Comparison of ENCODE assay signal across 28 cellular contexts in the genomic region with DNA sequence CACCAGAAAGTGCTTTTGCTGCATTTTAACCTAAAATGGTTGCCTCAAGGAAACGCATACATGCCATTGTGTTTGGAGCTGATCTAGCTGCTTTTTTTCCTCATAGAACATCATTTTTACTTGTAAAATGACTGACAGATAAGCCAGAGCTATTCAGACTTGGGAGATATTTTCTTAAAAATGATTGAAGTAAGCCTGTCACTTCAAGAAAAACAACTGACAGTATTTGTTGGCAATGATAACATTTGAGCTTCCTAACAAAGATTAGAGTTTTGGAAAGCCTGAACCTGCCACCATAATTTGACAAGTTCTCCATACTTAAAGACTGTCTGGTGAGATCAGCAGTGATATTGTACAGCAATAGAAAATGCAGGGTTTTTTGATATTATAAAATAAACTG.
"Had no signal": no experiment of that assay in that cellular context is flagged by ENCODE, and none has a peak within 500 bp of the region (broad histone marks: within the 10 kb centered on the region; RNA-seq: fewer than 3 reads in every experiment).

No MANE protein-coding gene starts in this region.

- H3K36me3 ChIP-seq: stomach, suprapubic skin, thoracic aorta, thyroid gland, tibial artery, tibial nerve, transverse colon, upper lobe of left lung, upper lobe of right lung, uterus, vagina had no signal

- H3K4me1 Mint-ChIP-seq: stimulated activated effector memory CD8-positive, alpha-beta T cell treated with anti-CD3 and anti-CD28 coated beads, Interleukin-12 subunit alpha, Interleukin-12 subunit beta, amount 100 ng/mL, for 72 hours; stimulated activated memory B cell treated with anti-CD40 and anti-IgM and Interleukin-4, amounts not matched to agents 10 μg/mL and 1 μg/mL and 100 μg/mL, for 72 hours; stimulated activated naive B cell treated with anti-CD40 and anti-IgM and Interleukin-4, amounts not matched to agents 10 μg/mL and 1 μg/mL and 100 μg/mL, for 72 hours; stimulated activated naive CD8-positive, alpha-beta T cell treated with anti-CD3 and anti-CD28 coated beads, Interleukin-15, amount 100 ng/mL, for 72 hours had no signal

- H3K9me3 Mint-ChIP-seq: stimulated activated effector memory CD8-positive, alpha-beta T cell treated with anti-CD3 and anti-CD28 coated beads, Interleukin-12 subunit alpha, Interleukin-12 subunit beta, amount 100 ng/mL, for 72 hours; stimulated activated naive CD8-positive, alpha-beta T cell treated with anti-CD3 and anti-CD28 coated beads, Interleukin-15, amount 100 ng/mL, for 72 hours; type B pancreatic cell had no signal

- H3K4me3 ChIP-seq: stomach, suprapubic skin, testis, thoracic aorta, thyroid gland, tibial artery, tibial nerve, transverse colon, upper lobe of left lung, upper lobe of right lung, uterus, vagina had no signal

- H3K27ac Mint-ChIP-seq: stimulated activated effector memory CD8-positive, alpha-beta T cell treated with anti-CD3 and anti-CD28 coated beads, Interleukin-12 subunit alpha, Interleukin-12 subunit beta, amount 100 ng/mL, for 72 hours; stimulated activated memory B cell treated with anti-CD40 and anti-IgM and Interleukin-4, amounts not matched to agents 10 μg/mL and 1 μg/mL and 100 μg/mL, for 72 hours; stimulated activated naive B cell treated with anti-CD40 and anti-IgM and Interleukin-4, amounts not matched to agents 10 μg/mL and 1 μg/mL and 100 μg/mL, for 72 hours; stimulated activated naive CD8-positive, alpha-beta T cell treated with anti-CD3 and anti-CD28 coated beads, Interleukin-15, amount 100 ng/mL, for 72 hours; stimulated activated naive CD8-positive, alpha-beta T cell treated with anti-CD3 and anti-CD28 coated beads, Interleukin-15, Interleukin-2, amounts not matched to agents 100 ng/mL and 50 ng/mL, for 24 hours; type B pancreatic cell had no signal

- H3K27ac ChIP-seq: stomach, suprapubic skin, testis, thoracic aorta, thyroid gland, tibial artery, tibial nerve, transverse colon, upper lobe of left lung, upper lobe of right lung, uterus, vagina had no signal

- DNase-seq: stimulated activated CD4-positive, alpha-beta T cell treated with anti-CD3 and anti-CD28 coated beads, Interleukin-2, amount 100 ng/mL, for 48 hours; stimulated activated CD4-positive, alpha-beta T cell treated with anti-CD3 and anti-CD28 coated beads, Interleukin-4, amount 100 ng/mL, for 1 hour; stimulated activated CD4-positive, alpha-beta T cell treated with anti-CD3 and anti-CD28 coated beads, Interleukin-4, amount 100 ng/mL, for 24 hours; stimulated activated CD4-positive, alpha-beta T cell treated with anti-CD3 and anti-CD28 coated beads, Interleukin-4, amount 100 ng/mL, for 4 hours; stimulated activated CD8-positive, alpha-beta memory T cell treated with anti-CD3 and anti-CD28 coated beads, Interleukin-4, amount 100 ng/mL, for 48 hours; stimulated activated naive B cell treated with anti-CD40 and anti-IgM and Interleukin-4, amounts not matched to agents 10 μg/mL and 1 μg/mL and 100 μg/mL, for 72 hours; stimulated activated naive CD4-positive, alpha-beta T cell; stimulated activated naive CD4-positive, alpha-beta T cell treated with Interleukin-2 at 50 U/mL for 16 hours; stimulated activated naive CD8-positive, alpha-beta T cell treated with anti-CD3 and anti-CD28 coated beads, Interleukin-15, amount 100 ng/mL, for 72 hours; stimulated activated naive CD8-positive, alpha-beta T cell treated with anti-CD3 and anti-CD28 coated beads, Interleukin-15, Interleukin-2, amounts not matched to agents 100 U/mL and 50 U/mL, for 24 hours; stomach; substantia nigra; testis; thyroid gland; tibial artery; transverse colon; trophoblast cell; upper lobe of left lung; upper lobe of right lung; uterus had no signal

- H3K9me3 ChIP-seq: stomach, suprapubic skin, testis, thoracic aorta, thyroid gland, tibial artery, transverse colon, upper lobe of left lung, upper lobe of right lung, uterus, vagina had no signal

- H3K27me3 ChIP-seq: testis, thyroid gland, uterus, vagina had no signal

- H3K4me1 ChIP-seq: testis, transverse colon, upper lobe of right lung, uterus, vagina had no signal

- H3K4me3 Mint-ChIP-seq: stimulated activated effector memory CD8-positive, alpha-beta T cell treated with anti-CD3 and anti-CD28 coated beads, Interleukin-12 subunit alpha, Interleukin-12 subunit beta, amount 100 ng/mL, for 72 hours; stimulated activated memory B cell treated with anti-CD40 and anti-IgM and Interleukin-4, amounts not matched to agents 10 μg/mL and 1 μg/mL and 100 μg/mL, for 72 hours; stimulated activated naive B cell treated with anti-CD40 and anti-IgM and Interleukin-4, amounts not matched to agents 10 μg/mL and 1 μg/mL and 100 μg/mL, for 72 hours; stimulated activated naive CD8-positive, alpha-beta T cell treated with anti-CD3 and anti-CD28 coated beads, Interleukin-15, amount 100 ng/mL, for 72 hours; stimulated activated naive CD8-positive, alpha-beta T cell treated with anti-CD3 and anti-CD28 coated beads, Interleukin-15, Interleukin-2, amounts not matched to agents 100 ng/mL and 50 ng/mL, for 24 hours; type B pancreatic cell had no signal

- H3K36me3 Mint-ChIP-seq: stimulated activated effector memory CD8-positive, alpha-beta T cell treated with anti-CD3 and anti-CD28 coated beads, Interleukin-12 subunit alpha, Interleukin-12 subunit beta, amount 100 ng/mL, for 72 hours; stimulated activated memory B cell treated with anti-CD40 and anti-IgM and Interleukin-4, amounts not matched to agents 10 μg/mL and 1 μg/mL and 100 μg/mL, for 72 hours; stimulated activated naive B cell treated with anti-CD40 and anti-IgM and Interleukin-4, amounts not matched to agents 10 μg/mL and 1 μg/mL and 100 μg/mL, for 72 hours; type B pancreatic cell had no signal
